Comparison of ENCODE assay signal across 1 cellular context in the genomic region with DNA sequence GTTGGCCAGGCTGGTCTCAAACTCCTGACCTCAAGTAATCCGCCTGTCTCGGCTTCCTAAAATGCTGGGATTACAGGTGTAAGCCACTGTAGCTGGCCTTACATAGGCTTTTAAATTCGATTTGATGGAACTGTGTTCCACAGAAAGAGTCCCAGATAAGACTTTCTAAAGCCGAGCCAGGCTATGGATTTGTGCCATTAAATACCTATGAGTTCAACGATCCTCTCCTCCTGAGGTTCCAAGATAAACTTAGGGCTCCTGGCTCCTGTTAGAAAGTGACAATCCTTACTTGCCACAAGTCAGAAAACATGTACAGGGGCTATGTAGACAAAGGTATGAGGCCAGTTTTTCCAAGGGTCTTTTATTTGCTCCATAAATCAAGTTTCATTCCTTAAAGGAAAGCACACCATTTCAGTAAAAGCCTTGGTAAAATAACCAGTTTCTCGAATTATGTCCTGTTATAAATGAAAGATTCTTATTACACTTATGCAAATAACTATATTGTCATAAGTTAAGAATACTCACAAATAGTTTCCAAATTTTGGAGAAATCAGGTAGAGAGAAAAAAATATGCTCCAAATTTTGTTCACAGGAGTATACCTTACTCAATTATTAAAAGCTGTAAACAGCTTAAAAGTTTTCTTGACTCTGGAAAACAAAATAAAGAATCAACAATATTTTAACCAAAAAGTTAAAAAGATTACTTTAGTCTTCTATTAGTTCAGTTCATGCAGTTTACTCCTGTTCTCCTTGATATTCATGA.
TF ChIP-seq lines count a peak whose summit lies in the region.

No MANE protein-coding gene starts in this region.

TF ChIP-seq in HEK293, 187 proteins besides CTCF, POLR2A, EP300 and RAD21 (continued from another document):
- TF ChIP-seq GLI2 (tag by site-specific recombination; IDR thresholded peaks at IDR 0.05; ENCODE audit: borderline replicate concordance, low read depth) = no peak
